Comparison of ENCODE assay signal across 1 cellular context in the genomic region with DNA sequence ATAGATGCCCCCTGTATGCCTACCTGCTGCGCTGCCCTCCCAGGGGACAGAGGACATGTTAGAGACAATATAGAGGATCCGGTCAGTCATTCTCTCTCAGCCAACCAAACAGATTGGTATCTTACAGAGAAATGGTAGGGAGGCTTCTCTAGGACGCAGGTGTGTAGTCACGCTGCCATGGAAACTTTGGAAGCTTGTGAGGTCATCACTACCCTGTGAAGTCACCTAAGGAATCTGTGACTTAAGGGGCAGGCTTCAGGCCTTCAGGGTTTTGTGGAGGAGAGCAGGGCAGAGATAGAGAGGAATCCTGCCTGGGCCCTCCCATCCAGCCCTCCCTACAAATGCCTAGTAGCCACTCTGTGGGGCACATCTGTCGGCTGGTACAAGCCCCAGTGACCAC.
TF ChIP-seq lines count a peak whose summit lies in the region.

A gene with protein sequence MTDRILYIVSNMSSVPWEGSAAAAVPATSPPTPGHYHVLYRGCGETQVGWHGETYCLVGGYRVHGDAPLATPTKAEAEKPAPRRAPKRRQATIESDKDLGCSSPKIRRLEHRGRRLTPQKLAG (minus strand): TSS at position 231 of the 400 bp plus-strand sequence. CDS start 141 bp downstream, at position 90.

TF ChIP-seq in GM23338, 12 proteins besides CTCF, POLR2A, EP300 and RAD21:
- TF ChIP-seq NANOG (IDR thresholded peaks at IDR 0.05; ENCODE audit: borderline replicate concordance) (no peak), POLR2AphosphoS5 (IDR thresholded peaks at IDR 0.05; ENCODE audit: low read depth) (no peak), ZNF114 (CRISPR knock-in tag; IDR thresholded peaks at IDR 0.05) (no peak), EZH2 (IDR thresholded peaks at IDR 0.05; ENCODE audit: low read depth, unreplicated experiment) (no peak), CREB1 (CRISPR knock-in tag; IDR thresholded peaks at IDR 0.05; ENCODE audit: low read depth) (no peak), ZNF331 (CRISPR knock-in tag; IDR thresholded peaks at IDR 0.05; ENCODE audit: low read depth) (no peak), EZH2phosphoT487 (IDR thresholded peaks at IDR 0.05; ENCODE audit: unreplicated experiment) (no peak)
- TF ChIP-seq, protein P1, sequence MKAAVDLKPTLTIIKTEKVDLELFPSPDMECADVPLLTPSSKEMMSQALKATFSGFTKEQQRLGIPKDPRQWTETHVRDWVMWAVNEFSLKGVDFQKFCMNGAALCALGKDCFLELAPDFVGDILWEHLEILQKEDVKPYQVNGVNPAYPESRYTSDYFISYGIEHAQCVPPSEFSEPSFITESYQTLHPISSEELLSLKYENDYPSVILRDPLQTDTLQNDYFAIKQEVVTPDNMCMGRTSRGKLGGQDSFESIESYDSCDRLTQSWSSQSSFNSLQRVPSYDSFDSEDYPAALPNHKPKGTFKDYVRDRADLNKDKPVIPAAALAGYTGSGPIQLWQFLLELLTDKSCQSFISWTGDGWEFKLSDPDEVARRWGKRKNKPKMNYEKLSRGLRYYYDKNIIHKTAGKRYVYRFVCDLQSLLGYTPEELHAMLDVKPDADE (IDR thresholded peaks at IDR 0.05) = no peak
